22 cellular contexts compared by ENCODE assay signal in the genomic region with DNA sequence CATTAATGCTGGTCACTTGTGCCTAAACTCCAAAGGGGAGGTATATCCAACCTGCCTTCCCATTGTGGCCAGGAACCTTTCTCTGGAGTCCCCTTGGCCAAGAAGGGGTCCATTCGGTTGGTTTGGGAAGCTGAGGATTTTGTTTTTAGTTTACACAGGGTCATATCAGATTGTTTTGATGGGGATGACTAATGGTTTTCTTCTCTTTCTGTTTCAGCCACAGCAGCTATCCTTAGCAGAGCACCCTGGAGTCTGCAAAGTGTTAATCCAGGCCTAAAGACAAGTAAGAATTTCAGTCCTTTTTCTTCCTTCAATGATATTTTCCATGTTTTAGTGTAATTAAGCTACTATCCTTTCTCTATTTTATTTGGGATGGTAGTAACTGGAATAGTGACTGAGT.
"Had no signal": no experiment of that assay in that cellular context is flagged by ENCODE, and none has a peak within 500 bp of the region (broad histone marks: within the 10 kb centered on the region; RNA-seq: fewer than 3 reads in every experiment).

No MANE protein-coding gene starts in this region.

- H3K4me3 ChIP-seq: left ventricle myocardium inferior, pancreas, prostate gland, skin epidermis, suprapubic skin, thoracic aorta, tibial artery, upper lobe of right lung had no signal

- H3K9me3 ChIP-seq: left ventricle myocardium inferior, pancreas, prostate gland, suprapubic skin, thoracic aorta, tibial artery, upper lobe of right lung had no signal

- H3K27me3 ChIP-seq: pancreas, suprapubic skin, tibial artery, upper lobe of right lung had no signal

- H3K27ac ChIP-seq: left ventricle myocardium inferior, pancreas, prostate gland, skin epidermis, suprapubic skin, thoracic aorta, tibial artery, upper lobe of right lung had no signal

- ATAC-seq: naive thymus-derived CD8-positive, alpha-beta T cell; pancreas; right cardiac atrium; sciatic nerve; stimulated activated effector memory CD8-positive, alpha-beta T cell treated with anti-CD3 and anti-CD28 coated beads, Interleukin-12 subunit alpha, Interleukin-12 subunit beta, amount 100 ng/mL, for 72 hours; upper lobe of right lung had no signal

- H3K4me1 ChIP-seq: pancreas, prostate gland, suprapubic skin, upper lobe of right lung had no signal

- DNase-seq: islet precursor cell; left ventricle myocardium inferior; naive thymus-derived CD8-positive, alpha-beta T cell; nucleus accumbens; pancreas; posterior cingulate gyrus; retina; right cardiac atrium; stimulated activated CD4-positive, alpha-beta T cell treated with anti-CD3 and anti-CD28 coated beads, Interleukin-12 subunit alpha, Interleukin-12 subunit beta, amount 100 ng/mL, for 4 hours; stimulated activated CD4-positive, alpha-beta T cell treated with anti-CD3 and anti-CD28 coated beads, Interleukin-15, amount 100 ng/mL, for 24 hours; stimulated activated CD4-positive, alpha-beta T cell treated with anti-CD3 and anti-CD28 coated beads, Interleukin-2, amount 100 ng/mL, for 24 hours; stimulated activated CD4-positive, alpha-beta T cell treated with anti-CD3 and anti-CD28 coated beads, Interleukin-4, amount 100 ng/mL, for 1 hour; stimulated activated naive CD4-positive, alpha-beta T cell; tibial artery; trophoblast cell; upper lobe of right lung had no signal

- H3K36me3 ChIP-seq: left ventricle myocardium inferior, pancreas, prostate gland, suprapubic skin, thoracic aorta, tibial artery, upper lobe of right lung had no signal
